Comparison of ENCODE assay signal across 1 cellular context in the genomic region with DNA sequence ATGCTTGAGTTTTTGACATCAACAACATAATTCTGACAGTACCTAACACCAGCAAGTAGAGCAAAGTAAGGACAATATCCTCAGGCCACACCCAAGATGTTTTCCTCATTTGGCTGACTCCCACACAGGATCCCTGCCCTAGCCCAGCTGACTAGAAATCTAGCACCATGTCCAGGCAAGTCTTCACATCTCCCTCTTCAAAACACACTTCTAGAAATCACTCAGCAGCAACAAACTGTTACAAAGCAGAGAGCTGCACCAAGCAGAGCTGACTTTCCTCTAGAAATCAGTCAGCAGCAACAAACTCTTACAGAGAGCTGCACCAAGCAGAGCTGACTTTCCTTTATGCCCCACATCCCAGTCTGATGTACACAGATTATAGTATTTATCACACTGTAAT.
TF ChIP-seq lines count a peak whose summit lies in the region.

No MANE protein-coding gene starts in this region.

TF ChIP-seq in GM23338, 12 proteins besides CTCF, POLR2A, EP300 and RAD21 (continued from another document):
- TF ChIP-seq, protein P1, sequence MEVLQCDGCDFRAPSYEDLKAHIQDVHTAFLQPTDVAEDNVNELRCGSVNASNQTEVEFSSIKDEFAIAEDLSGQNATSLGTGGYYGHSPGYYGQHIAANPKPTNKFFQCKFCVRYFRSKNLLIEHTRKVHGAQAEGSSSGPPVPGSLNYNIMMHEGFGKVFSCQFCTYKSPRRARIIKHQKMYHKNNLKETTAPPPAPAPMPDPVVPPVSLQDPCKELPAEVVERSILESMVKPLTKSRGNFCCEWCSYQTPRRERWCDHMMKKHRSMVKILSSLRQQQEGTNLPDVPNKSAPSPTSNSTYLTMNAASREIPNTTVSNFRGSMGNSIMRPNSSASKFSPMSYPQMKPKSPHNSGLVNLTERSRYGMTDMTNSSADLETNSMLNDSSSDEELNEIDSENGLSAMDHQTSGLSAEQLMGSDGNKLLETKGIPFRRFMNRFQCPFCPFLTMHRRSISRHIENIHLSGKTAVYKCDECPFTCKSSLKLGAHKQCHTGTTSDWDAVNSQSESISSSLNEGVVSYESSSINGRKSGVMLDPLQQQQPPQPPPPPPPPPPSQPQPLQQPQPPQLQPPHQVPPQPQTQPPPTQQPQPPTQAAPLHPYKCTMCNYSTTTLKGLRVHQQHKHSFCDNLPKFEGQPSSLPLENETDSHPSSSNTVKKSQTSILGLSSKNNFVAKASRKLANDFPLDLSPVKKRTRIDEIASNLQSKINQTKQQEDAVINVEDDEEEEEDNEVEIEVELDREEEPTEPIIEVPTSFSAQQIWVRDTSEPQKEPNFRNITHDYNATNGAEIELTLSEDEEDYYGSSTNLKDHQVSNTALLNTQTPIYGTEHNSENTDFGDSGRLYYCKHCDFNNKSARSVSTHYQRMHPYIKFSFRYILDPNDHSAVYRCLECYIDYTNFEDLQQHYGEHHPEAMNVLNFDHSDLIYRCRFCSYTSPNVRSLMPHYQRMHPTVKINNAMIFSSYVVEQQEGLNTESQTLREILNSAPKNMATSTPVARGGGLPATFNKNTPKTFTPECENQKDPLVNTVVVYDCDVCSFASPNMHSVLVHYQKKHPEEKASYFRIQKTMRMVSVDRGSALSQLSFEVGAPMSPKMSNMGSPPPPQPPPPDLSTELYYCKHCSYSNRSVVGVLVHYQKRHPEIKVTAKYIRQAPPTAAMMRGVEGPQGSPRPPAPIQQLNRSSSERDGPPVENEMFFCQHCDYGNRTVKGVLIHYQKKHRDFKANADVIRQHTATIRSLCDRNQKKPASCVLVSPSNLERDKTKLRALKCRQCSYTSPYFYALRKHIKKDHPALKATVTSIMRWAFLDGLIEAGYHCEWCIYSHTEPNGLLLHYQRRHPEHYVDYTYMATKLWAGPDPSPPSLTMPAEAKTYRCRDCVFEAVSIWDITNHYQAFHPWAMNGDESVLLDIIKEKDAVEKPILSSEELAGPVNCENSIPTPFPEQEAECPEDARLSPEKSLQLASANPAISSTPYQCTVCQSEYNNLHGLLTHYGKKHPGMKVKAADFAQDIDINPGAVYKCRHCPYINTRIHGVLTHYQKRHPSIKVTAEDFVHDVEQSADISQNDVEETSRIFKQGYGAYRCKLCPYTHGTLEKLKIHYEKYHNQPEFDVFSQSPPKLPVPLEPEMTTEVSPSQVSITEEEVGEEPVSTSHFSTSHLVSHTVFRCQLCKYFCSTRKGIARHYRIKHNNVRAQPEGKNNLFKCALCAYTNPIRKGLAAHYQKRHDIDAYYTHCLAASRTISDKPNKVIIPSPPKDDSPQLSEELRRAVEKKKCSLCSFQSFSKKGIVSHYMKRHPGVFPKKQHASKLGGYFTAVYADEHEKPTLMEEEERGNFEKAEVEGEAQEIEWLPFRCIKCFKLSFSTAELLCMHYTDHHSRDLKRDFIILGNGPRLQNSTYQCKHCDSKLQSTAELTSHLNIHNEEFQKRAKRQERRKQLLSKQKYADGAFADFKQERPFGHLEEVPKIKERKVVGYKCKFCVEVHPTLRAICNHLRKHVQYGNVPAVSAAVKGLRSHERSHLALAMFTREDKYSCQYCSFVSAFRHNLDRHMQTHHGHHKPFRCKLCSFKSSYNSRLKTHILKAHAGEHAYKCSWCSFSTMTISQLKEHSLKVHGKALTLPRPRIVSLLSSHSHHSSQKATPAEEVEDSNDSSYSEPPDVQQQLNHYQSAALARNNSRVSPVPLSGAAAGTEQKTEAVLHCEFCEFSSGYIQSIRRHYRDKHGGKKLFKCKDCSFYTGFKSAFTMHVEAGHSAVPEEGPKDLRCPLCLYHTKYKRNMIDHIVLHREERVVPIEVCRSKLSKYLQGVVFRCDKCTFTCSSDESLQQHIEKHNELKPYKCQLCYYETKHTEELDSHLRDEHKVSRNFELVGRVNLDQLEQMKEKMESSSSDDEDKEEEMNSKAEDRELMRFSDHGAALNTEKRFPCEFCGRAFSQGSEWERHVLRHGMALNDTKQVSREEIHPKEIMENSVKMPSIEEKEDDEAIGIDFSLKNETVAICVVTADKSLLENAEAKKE (CRISPR knock-in tag; IDR thresholded peaks at IDR 0.05) = no peak
- TF ChIP-seq, protein P2, sequence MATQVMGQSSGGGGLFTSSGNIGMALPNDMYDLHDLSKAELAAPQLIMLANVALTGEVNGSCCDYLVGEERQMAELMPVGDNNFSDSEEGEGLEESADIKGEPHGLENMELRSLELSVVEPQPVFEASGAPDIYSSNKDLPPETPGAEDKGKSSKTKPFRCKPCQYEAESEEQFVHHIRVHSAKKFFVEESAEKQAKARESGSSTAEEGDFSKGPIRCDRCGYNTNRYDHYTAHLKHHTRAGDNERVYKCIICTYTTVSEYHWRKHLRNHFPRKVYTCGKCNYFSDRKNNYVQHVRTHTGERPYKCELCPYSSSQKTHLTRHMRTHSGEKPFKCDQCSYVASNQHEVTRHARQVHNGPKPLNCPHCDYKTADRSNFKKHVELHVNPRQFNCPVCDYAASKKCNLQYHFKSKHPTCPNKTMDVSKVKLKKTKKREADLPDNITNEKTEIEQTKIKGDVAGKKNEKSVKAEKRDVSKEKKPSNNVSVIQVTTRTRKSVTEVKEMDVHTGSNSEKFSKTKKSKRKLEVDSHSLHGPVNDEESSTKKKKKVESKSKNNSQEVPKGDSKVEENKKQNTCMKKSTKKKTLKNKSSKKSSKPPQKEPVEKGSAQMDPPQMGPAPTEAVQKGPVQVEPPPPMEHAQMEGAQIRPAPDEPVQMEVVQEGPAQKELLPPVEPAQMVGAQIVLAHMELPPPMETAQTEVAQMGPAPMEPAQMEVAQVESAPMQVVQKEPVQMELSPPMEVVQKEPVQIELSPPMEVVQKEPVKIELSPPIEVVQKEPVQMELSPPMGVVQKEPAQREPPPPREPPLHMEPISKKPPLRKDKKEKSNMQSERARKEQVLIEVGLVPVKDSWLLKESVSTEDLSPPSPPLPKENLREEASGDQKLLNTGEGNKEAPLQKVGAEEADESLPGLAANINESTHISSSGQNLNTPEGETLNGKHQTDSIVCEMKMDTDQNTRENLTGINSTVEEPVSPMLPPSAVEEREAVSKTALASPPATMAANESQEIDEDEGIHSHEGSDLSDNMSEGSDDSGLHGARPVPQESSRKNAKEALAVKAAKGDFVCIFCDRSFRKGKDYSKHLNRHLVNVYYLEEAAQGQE (IDR thresholded peaks at IDR 0.05; ENCODE audit: unreplicated experiment) = no peak
- TF ChIP-seq EZH2 (IDR thresholded peaks at IDR 0.05; ENCODE audit: low read depth, unreplicated experiment) = no peak
- no peak for TF ChIP-seq JUNB (IDR thresholded peaks at IDR 0.05; ENCODE audit: unreplicated experiment)
- no peak for TF ChIP-seq EZH2phosphoT487 (IDR thresholded peaks at IDR 0.05; ENCODE audit: unreplicated experiment)
- no peak for TF ChIP-seq ZNF114 (CRISPR knock-in tag; IDR thresholded peaks at IDR 0.05)
